In genomic region chr2:191165190-191165643, GRCh38 we compare ENCODE assay signal across 8 cellular contexts. TPM values are rescaled to one million over a fixed set of nuclear protein-coding genes. Genes with fewer than 3 reads are reported as not detected.
DNase-seq lines count a peak whose midpoint lies in the region; ATAC-seq and TF ChIP-seq lines count a peak whose summit lies in the region.

No MANE protein-coding gene starts in this region.

- no peaks in the 10 kb centered on the region for H3K27me3 ChIP-seq in neutrophil

- no peak overlapping the region for H3K4me3 Mint-ChIP-seq in T-helper 17 cell

- ATAC-seq in activated CD4-positive, CD25-positive, alpha-beta regulatory T cell treated with anti-CD3 and anti-CD28 coated beads, Interleukin-2, amount 50 U/mL, for 24 hours, result peak; percentile 60 to 68
- ATAC-seq in GM21619 (IDR thresholded peaks at IDR 0.05; ENCODE audit: unreplicated experiment) (peak; percentile 85), T-helper 17 cell (peak; percentile 68)

- H3K4me1 ChIP-seq in neutrophil (ENCODE audit: control insufficient read depth in 1 of 2, insufficient read depth in 1 of 2, low read depth in 1 of 2, low read length in 1 of 2), result no peaks in the 10 kb centered on the region

- DNase-seq in activated CD4-positive, CD25-positive, alpha-beta regulatory T cell treated with anti-CD3 and anti-CD28 coated beads, Interleukin-2, amount 50 U/mL, for 72 hours, result no peak
- DNase-seq in LoVo (ENCODE audit: low spot score) (peak; percentile 46), T-helper 17 cell (no peak), fibroblast of pulmonary artery (ENCODE audit: low read depth) (peak; percentile 81), HPDE6-E6E7 (ENCODE audit: extremely low spot score) (no peak)

- H3K4me1 Mint-ChIP-seq in T-helper 17 cell, result peaks cover 13% of the 10 kb centered on the region

- H3K27ac ChIP-seq in neutrophil, result no peak overlapping the region

- H3K4me3 ChIP-seq in fibroblast of pulmonary artery (replicated peaks; ENCODE audit: low read depth, low read length) (no peak overlapping the region), neutrophil (ENCODE audit: low read depth in 1 of 2, low read length in 1 of 2) (no peak overlapping the region)

- no peak overlapping the region for H3K27ac Mint-ChIP-seq in T-helper 17 cell

- no peaks in the 10 kb centered on the region for H3K9me3 ChIP-seq in T-helper 17 cell (ENCODE audit: control insufficient read depth, low read length, poor library complexity, severe bottlenecking)
- no peaks in the 10 kb centered on the region for H3K9me3 ChIP-seq in neutrophil

- peaks cover 2% of the 10 kb centered on the region for H3K36me3 Mint-ChIP-seq in T-helper 17 cell (ENCODE audit: low read depth)

- TF ChIP-seq CTCF in fibroblast of pulmonary artery (IDR thresholded peaks at IDR 0.05; ENCODE audit: low read length, missing control alignments) (peak; percentile 70), neutrophil (IDR thresholded peaks at IDR 0.05) (peak; percentile 16)

- H3K27me3 Mint-ChIP-seq in T-helper 17 cell, result peaks cover 21% of the 10 kb centered on the region

- no peaks in the 10 kb centered on the region for H3K36me3 ChIP-seq in neutrophil

RNA-seq across cellular contexts. Expression of gene STAT4, which starts 14.4 kb away (rescaled TPM):
- total RNA-seq in T-helper 17 cell, result 100 to 1,000 TPM; 117 to 128 TPM

Comparison
In these comparisons a context has a peak if more than half of its experiments do, and no peak if none do; other contexts are left out.
1. DNase-seq: peak in LoVo (single experiment) and fibroblast of pulmonary artery (single experiment); none in activated CD4-positive, CD25-positive, alpha-beta regulatory T cell treated with anti-CD3 and anti-CD28 coated beads, Interleukin-2, amount 50 U/mL, for 72 hours (single experiment), T-helper 17 cell (0 of 3) and HPDE6-E6E7 (single experiment).
2. Peak in every context shown above with its lines, with median percentiles within 50 percentile points of each other: ATAC-seq.